Comparison of ENCODE assay signal across 9 cellular contexts in genomic region chr14:55398679-55399078, GRCh38. TPM values are rescaled to one million over a fixed set of nuclear protein-coding genes. Genes with fewer than 3 reads are reported as not detected.
DNase-seq lines count a peak whose midpoint lies in the region; ATAC-seq, FAIRE-seq and TF ChIP-seq lines count a peak whose summit lies in the region.
"Had no signal": no experiment of that assay in that cellular context is flagged by ENCODE, and none has a peak within 500 bp of the region (broad histone marks: within the 10 kb centered on the region; RNA-seq: fewer than 3 reads in every experiment).

No MANE protein-coding gene starts in this region.

- no peak overlapping the region for H3K4me3 ChIP-seq in esophagus muscularis mucosa
- no peak overlapping the region for H3K4me3 ChIP-seq in pancreas

- POLR2A ChIA-PET in RWPE1 (lab: Yijun Ruan, JAX; ENCODE audit: low non-redundant PET): no interaction called here

- WGBS in esophagus muscularis mucosa: 75% methylated on average over 5 of the region's 5 CpGs
- WGBS in pancreas, 2 donors: 84 to 89% methylated on average over 5 of the region's 5 CpGs

- H3K36me3 ChIP-seq in esophagus muscularis mucosa (peaks cover 6 to 30% (median 21%) of the 10 kb centered on the region in 4 donors), pancreas (peaks cover 0 to 7% (median 0%) of the 10 kb centered on the region in 3 donors)

- intact Hi-C loops in esophagus muscularis mucosa (cut with DNase I) (no loop called here), pancreas (cut with DNase I) (no loop called here)

- TF ChIP-seq POLR2A in esophagus muscularis mucosa (IDR thresholded peaks at IDR 0.05; ENCODE audit: low read depth): no peak

- no peak for TF ChIP-seq EP300 in esophagus muscularis mucosa (IDR thresholded peaks at IDR 0.05)

- DNase-seq in EH (ENCODE audit: low read depth) (peak; percentile 98), RWPE1 (ENCODE audit: low spot score) (peak; percentile 88), esophagus muscularis mucosa (ENCODE audit: extremely low spot score) (no peak), pancreas (no peak), NCI-H2107 treated with DMSO at 0.1 percent for 48 hours (lab: John Stamatoyannopoulos, UW; ENCODE audit: unreplicated experiment) (no peak), NCI-H524 treated with DMSO at 0.1 percent for 48 hours (lab: John Stamatoyannopoulos, UW) (no peak), COR-L47 (lab: John Stamatoyannopoulos, UW) (no peak)
- DNase-seq: activated naive CD4-positive, alpha-beta T cell treated with anti-CD3 and anti-CD28 coated beads for 36 hours had no signal

- no peak for TF ChIP-seq CTCF in RWPE1 (conservative IDR thresholded peaks at IDR 0.05; ENCODE audit: low read depth)
- no peak for TF ChIP-seq CTCF in esophagus muscularis mucosa (IDR thresholded peaks at IDR 0.05)
- no peak for TF ChIP-seq CTCF in pancreas (IDR thresholded peaks at IDR 0.05)

- H3K27me3 ChIP-seq in esophagus muscularis mucosa: no peaks in the 10 kb centered on the region
- no peaks in the 10 kb centered on the region for H3K27me3 ChIP-seq in pancreas

- H3K27ac ChIP-seq in RWPE1 (no peak overlapping the region), esophagus muscularis mucosa (replicated peaks in 1 of 4) (peak overlapping the region in 3 of 4 donors; percentile 5 to 43 (median 38)), pancreas (peak overlapping the region in 1 of 4 donors; percentile 33)

- ATAC-seq in pancreas (peak in 3 of 4 donors; percentile 38 to 76 (median 42)), HG02885 (IDR thresholded peaks at IDR 0.05; ENCODE audit: poor library complexity, unreplicated experiment) (no peak)

- peaks cover 15 to 22% (median 17%) of the 10 kb centered on the region in 4 donors for H3K4me1 ChIP-seq in esophagus muscularis mucosa
- peaks cover 0 to 11% (median 0%) of the 10 kb centered on the region in 3 donors for H3K4me1 ChIP-seq in pancreas

- CTCF ChIA-PET in RWPE1 (lab: Yijun Ruan, JAX): no interaction called here

- H3K9me3 ChIP-seq in esophagus muscularis mucosa (no peaks in the 10 kb centered on the region), pancreas (no peaks in the 10 kb centered on the region)

- FAIRE-seq in pancreas (lab: Jason Lieb, UNC): no peak

RNA-seq across cellular contexts. Expression of gene ATG14, which starts 13.0 kb away (rescaled TPM):
- total RNA-seq in esophagus muscularis mucosa (10 to 100 TPM; 13.2 to 19.5 (median 15.4) TPM), pancreas (1 to 10 TPM; 3.0 to 5.6 (median 4.2) TPM)
- 1 to 10 TPM; 5.4 to 8.1 TPM for polyA plus RNA-seq in pancreas

RNA-seq across cellular contexts. Expression of gene TBPL2, which starts 41.7 kb away (rescaled TPM):
- total RNA-seq in esophagus muscularis mucosa (not detected), pancreas (not detected)
- polyA plus RNA-seq in pancreas: not detected
- total RNA-seq: activated naive CD4-positive, alpha-beta T cell treated with anti-CD3 and anti-CD28 coated beads for 36 hours had no signal

Comparison
In these comparisons a context has a peak if more than half of its experiments do, and no peak if none do; other contexts are left out.
1. DNase-seq: peak in EH (single experiment) and RWPE1 (single experiment); none in esophagus muscularis mucosa (single experiment), pancreas (0 of 6), NCI-H2107 treated with DMSO at 0.1 percent for 48 hours (single experiment), NCI-H524 treated with DMSO at 0.1 percent for 48 hours (single experiment) and COR-L47 (single experiment).